Comparison of ENCODE assay signal across 20 cellular contexts in genomic region chr6:16404456-16404855, GRCh38.
DNase-seq lines count a peak whose midpoint lies in the region; ATAC-seq, FAIRE-seq and TF ChIP-seq lines count a peak whose summit lies in the region.
"Had no signal": no experiment of that assay in that cellular context is flagged by ENCODE, and none has a peak within 500 bp of the region (broad histone marks: within the 10 kb centered on the region; RNA-seq: fewer than 3 reads in every experiment).

No MANE protein-coding gene starts in this region.

- no peak overlapping the region for H3K4me3 Mint-ChIP-seq in activated CD8-positive, alpha-beta memory T cell treated with anti-CD3 and anti-CD28 coated beads, Interleukin-2, amount 10 ng/mL, durations not matched to agents 7 days and 5 days
- H3K4me3 Mint-ChIP-seq in neural crest cell = no peak overlapping the region
- H3K4me3 Mint-ChIP-seq: activated naive CD8-positive, alpha-beta T cell treated with anti-CD3 and anti-CD28 coated beads for 36 hours; HFFc6 had no signal

- H3K4me1 Mint-ChIP-seq in activated CD8-positive, alpha-beta memory T cell treated with anti-CD3 and anti-CD28 coated beads, Interleukin-2, amount 10 ng/mL, durations not matched to agents 7 days and 5 days = peaks cover 28% of the 10 kb centered on the region
- peaks cover 17% of the 10 kb centered on the region for H3K4me1 Mint-ChIP-seq in neural crest cell

- no peak for ATAC-seq in activated CD8-positive, alpha-beta memory T cell treated with anti-CD3 and anti-CD28 coated beads, Interleukin-2, amount 10 ng/mL, durations not matched to agents 7 days and 5 days
- no peak for ATAC-seq in GM12878

- H3K36me3 Mint-ChIP-seq in activated CD8-positive, alpha-beta memory T cell treated with anti-CD3 and anti-CD28 coated beads, Interleukin-2, amount 10 ng/mL, durations not matched to agents 7 days and 5 days = peaks cover 22% of the 10 kb centered on the region
- H3K36me3 Mint-ChIP-seq in neural crest cell (ENCODE audit: low read depth) = no peaks in the 10 kb centered on the region

- TF ChIP-seq EP300 in GM12878 (IDR thresholded peaks at IDR 0.05; ENCODE audit: borderline replicate concordance in 1 of 2, control insufficient read depth in 1 of 2, low read depth in 2 of 2, low read length in 2 of 2) = no peak

- H3K4me1 ChIP-seq in GM12878 (ENCODE audit: control insufficient read depth, insufficient read depth, low read length) (peaks cover 4% of the 10 kb centered on the region), thyroid gland (peaks cover 16% of the 10 kb centered on the region in 2 donors)

- no peaks in the 10 kb centered on the region for H3K9me3 Mint-ChIP-seq in activated CD8-positive, alpha-beta memory T cell treated with anti-CD3 and anti-CD28 coated beads, Interleukin-2, amount 10 ng/mL, durations not matched to agents 7 days and 5 days (ENCODE audit: low read depth)
- H3K9me3 Mint-ChIP-seq in neural crest cell = peaks cover 2% of the 10 kb centered on the region
- H3K9me3 Mint-ChIP-seq: HFFc6 had no signal

- H3K4me2 ChIP-seq in GM12878 (ENCODE audit: control insufficient read depth, insufficient read depth) = no peak overlapping the region
- H3K4me2 ChIP-seq: SK-N-SH had no signal

- TF ChIP-seq POLR2A in GM12878 (IDR thresholded peaks at IDR 0.05; ENCODE audit: low read depth, low read length) (no peak), thyroid gland (IDR thresholded peaks at IDR 0.05) (no peak)

- no peak for TF ChIP-seq CTCF in GM12878 (IDR thresholded peaks at IDR 0.05 in 2 of 3, conservative IDR thresholded peaks at IDR 0.05 in 1 of 3; ENCODE audit: control insufficient read depth in 2 of 3, extremely low read depth in 1 of 3, insufficient read depth in 1 of 3, low read depth in 3 of 3, low read length in 3 of 3)
- TF ChIP-seq CTCF in neural crest cell (conservative IDR thresholded peaks at IDR 0.05) = no peak
- TF ChIP-seq CTCF in thyroid gland (IDR thresholded peaks at IDR 0.05) = no peak

- in situ Hi-C loops in GM12878 (cut with MboI) = no loop called here

- H3K27me3 Mint-ChIP-seq in activated CD8-positive, alpha-beta memory T cell treated with anti-CD3 and anti-CD28 coated beads, Interleukin-2, amount 10 ng/mL, durations not matched to agents 7 days and 5 days = no peaks in the 10 kb centered on the region
- H3K27me3 Mint-ChIP-seq in neural crest cell (ENCODE audit: low read depth) = no peaks in the 10 kb centered on the region
- H3K27me3 Mint-ChIP-seq: activated naive CD8-positive, alpha-beta T cell treated with anti-CD3 and anti-CD28 coated beads for 36 hours had no signal

- no TSS peak for BruUV-seq in GM12878 (replicated peaks; lab: Mats Ljungman, UMichigan)

- H3K9me3 ChIP-seq in GM12878 (replicated peaks; ENCODE audit: control insufficient read depth, insufficient read depth, low read length) = no peaks in the 10 kb centered on the region
- no peaks in the 10 kb centered on the region for H3K9me3 ChIP-seq in thyroid gland
- H3K9me3 ChIP-seq: SK-N-SH, testis had no signal

- H3K27ac ChIP-seq in GM12878 (ENCODE audit: control insufficient read depth, insufficient read depth) = no peak overlapping the region; the same call in 1 of the 2 replicates
- H3K27ac ChIP-seq in thyroid gland = peak overlapping the region in 2 of 3 donors; percentile 12 to 40
- H3K27ac ChIP-seq: GM23248, testis had no signal

- H3K4me3 ChIP-seq in GM12878 = no peak overlapping the region
- no peak overlapping the region for H3K4me3 ChIP-seq in thyroid gland (replicated peaks in 1 of 3)
- H3K4me3 ChIP-seq: GM23248, testis had no signal

- H3K79me2 ChIP-seq in GM12878 (ENCODE audit: control insufficient read depth, insufficient read depth, low read length) = no peaks in the 10 kb centered on the region

- H3K27me3 ChIP-seq in GM12878 (replicated peaks in 1 of 2; ENCODE audit: control insufficient read depth in 2 of 2, insufficient read depth in 2 of 2, low read length in 1 of 2) (no peaks in the 10 kb centered on the region), thyroid gland (no peaks in the 10 kb centered on the region)
- H3K27me3 ChIP-seq: testis had no signal

- no peak for DNase-seq in activated CD8-positive, alpha-beta memory T cell treated with anti-CD3 and anti-CD28 coated beads, Interleukin-2, amount 10 ng/mL, durations not matched to agents 7 days and 5 days
- DNase-seq in activated CD8-positive, alpha-beta memory T cell treated with anti-CD3 and anti-CD28 coated beads, Interleukin-2, amount 50 U/mL, for 4 hours = no peak
- DNase-seq in GM12878 (ENCODE audit: low read depth, low spot score) (no peak), neural crest cell (ENCODE audit: low read depth, low spot score) (no peak), thyroid gland (peak; percentile 14 to 20), KG1 (lab: John Stamatoyannopoulos, UW) (no peak), NCI-H1048 (lab: John Stamatoyannopoulos, UW) (no peak), NK-92 (lab: John Stamatoyannopoulos, UW; ENCODE audit: unreplicated experiment) (no peak)
- DNase-seq: 8988T; activated CD4-positive, CD25-positive, alpha-beta regulatory T cell; activated naive CD8-positive, alpha-beta T cell treated with anti-CD3 and anti-CD28 coated beads for 36 hours; foreskin melanocyte; HFFc6; NCI-H1092 treated with DMSO at 0.1 percent for 48 hours; NCI-H1930; NCI-H748 treated with DMSO at 0.1 percent for 48 hours; SK-N-SH; T-helper 9 cell; testis had no signal

- 98% methylated on average over 15 of the region's 15 CpGs for WGBS in GM12878 (ENCODE audit: insufficient coverage, insufficient replicate concordance, low lambda C conversion rate, missing lambda C conversion rate)
- 66 to 70% methylated on average over 15 of the region's 15 CpGs for WGBS in thyroid gland, 2 donors

- intact Hi-C loops in GM12878 (cut with micrococcal nuclease; ENCODE audit: unreplicated experiment) (no loop called here), thyroid gland (cut with DNase I) (no loop called here)

- CTCF ChIA-PET in activated CD8-positive, alpha-beta memory T cell treated with anti-CD3 and anti-CD28 coated beads, Interleukin-2, amount 10 ng/mL, durations not matched to agents 7 days and 5 days (lab: Charles Lee) = interaction anchor here (1.0 to 1.4 kb wide), 3 partner anchors 12 to 360 kb away, joined by 3 to 7 read pairs (median 5); partner anchors contain the start of gene ATXN1
- CTCF ChIA-PET in GM12878 (lab: Yijun Ruan, JAX) = interaction anchor here (1.0 to 4.4 kb wide), 11 partner anchors 10 to 367 kb away, joined by 3 to 21 read pairs (median 8); partner anchors contain the start of gene ATXN1

- H2AFZ ChIP-seq in GM12878 (ENCODE audit: control insufficient read depth, low read depth, low read length) = no peak overlapping the region
- H2AFZ ChIP-seq: GM23248 had no signal

- POLR2A ChIA-PET in GM12878 (lab: Charles Lee) = no interaction called here

- H3K27ac Mint-ChIP-seq in activated CD8-positive, alpha-beta memory T cell treated with anti-CD3 and anti-CD28 coated beads, Interleukin-2, amount 10 ng/mL, durations not matched to agents 7 days and 5 days = peak overlapping the region; percentile 44
- peak overlapping the region; percentile 47 for H3K27ac Mint-ChIP-seq in neural crest cell (ENCODE audit: unreplicated experiment)
- H3K27ac Mint-ChIP-seq: activated naive CD8-positive, alpha-beta T cell treated with anti-CD3 and anti-CD28 coated beads for 36 hours; HFFc6 had no signal

- RAD21 ChIA-PET in GM12878 (lab: Charles Lee; ENCODE audit: unreplicated experiment) = interaction anchor here (1.0 to 1.7 kb wide), 6 partner anchors 9 to 110 kb away, joined by 3 to 6 read pairs (median 4); no protein-coding TSS in a partner anchor

- no peak overlapping the region for H3K9ac ChIP-seq in GM12878 (ENCODE audit: control insufficient read depth, insufficient read depth, low read length)
- H3K9ac ChIP-seq: GM23248, SK-N-SH had no signal

- no peaks in the 10 kb centered on the region for H4K20me1 ChIP-seq in GM12878 (ENCODE audit: control insufficient read depth, insufficient read depth)

- H3K36me3 ChIP-seq in GM12878 (ENCODE audit: control insufficient read depth in 2 of 2, insufficient read depth in 2 of 2, low read length in 1 of 2) = peaks cover 0 to 6% of the 10 kb centered on the region in 2 experiments; a peak in 2 of 4 replicates
- H3K36me3 ChIP-seq in thyroid gland = no peaks in the 10 kb centered on the region

- no peak for TF ChIP-seq RAD21 in GM12878 (IDR thresholded peaks at IDR 0.05; ENCODE audit: insufficient read depth, low read depth, low read length)

- SMC1A ChIA-PET in GM12878 (lab: Charles Lee; ENCODE audit: uncharacterized antibody, unreplicated experiment) = interaction anchor here (1.0 to 2.5 kb wide), 5 partner anchors 9 to 308 kb away, joined by 4 to 14 read pairs (median 5); no protein-coding TSS in a partner anchor

- no peak for FAIRE-seq in GM12878 (lab: Jason Lieb, UNC)

TF ChIP-seq in GM12878, 131 proteins besides CTCF, POLR2A, EP300 and RAD21:
- TF ChIP-seq SP1 (IDR thresholded peaks at IDR 0.05; ENCODE audit: low read depth, low read length) = no peak
- TF ChIP-seq BCL3 (IDR thresholded peaks at IDR 0.05; ENCODE audit: borderline replicate concordance, insufficient read depth, low read depth, low read length, poor library complexity, severe bottlenecking) = peak; percentile 44

Comparison
In these comparisons a context has a peak if more than half of its experiments do, and no peak if none do; other contexts are left out.
1. DNase-seq: peak in thyroid gland (2 of 2); none in activated CD8-positive, alpha-beta memory T cell treated with anti-CD3 and anti-CD28 coated beads, Interleukin-2, amount 10 ng/mL, durations not matched to agents 7 days and 5 days (single experiment), activated CD8-positive, alpha-beta memory T cell treated with anti-CD3 and anti-CD28 coated beads, Interleukin-2, amount 50 U/mL, for 4 hours (single experiment), GM12878 (single experiment), neural crest cell (single experiment), KG1 (single experiment), NCI-H1048 (single experiment) and NK-92 (single experiment).